Comparison of ENCODE assay signal across 1 cellular context in the genomic region with DNA sequence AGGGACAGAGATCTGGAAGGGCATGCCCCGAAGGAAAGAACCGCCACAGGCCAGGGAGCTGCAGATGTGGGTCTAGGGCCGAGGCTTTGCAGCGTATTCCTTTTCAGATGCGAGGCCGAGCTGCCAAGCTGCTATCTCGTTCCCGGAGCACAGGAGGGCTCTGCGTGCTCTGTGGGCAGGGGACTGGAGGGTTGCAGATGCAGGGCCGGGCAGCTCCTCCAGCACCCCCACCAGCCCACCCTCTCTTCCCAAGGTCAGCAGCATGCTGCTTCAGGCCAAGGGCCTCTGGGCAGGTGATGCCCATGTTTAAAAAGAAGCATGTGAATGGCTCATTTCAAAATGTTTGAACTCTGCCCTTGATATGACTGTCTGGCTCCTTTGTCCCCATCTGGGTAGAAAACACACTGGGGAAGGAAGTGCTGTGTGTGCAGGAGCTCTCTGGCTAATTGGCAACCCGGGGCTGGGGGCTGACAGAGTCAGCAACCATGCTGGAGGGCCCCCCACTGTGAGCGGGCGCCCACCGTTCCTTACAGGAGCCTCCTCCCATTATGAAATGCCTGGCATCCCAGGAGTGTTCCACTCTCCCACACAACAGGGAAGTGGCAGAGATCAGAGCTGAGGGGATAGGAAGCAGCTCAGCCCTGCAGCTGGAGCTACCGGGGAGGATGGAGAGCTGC.
TF ChIP-seq lines count a peak whose summit lies in the region.

No MANE protein-coding gene starts in this region.

TF ChIP-seq in H1, 55 proteins besides CTCF, POLR2A, EP300 and RAD21:
- no peak for TF ChIP-seq BRCA1 (IDR thresholded peaks at IDR 0.05; ENCODE audit: low read depth, low read length)
- TF ChIP-seq CHD1 (IDR thresholded peaks at IDR 0.05; ENCODE audit: low read depth, low read length): no peak
- TF ChIP-seq RNF2 (IDR thresholded peaks at IDR 0.05; ENCODE audit: borderline replicate concordance, low read depth, low read length, missing control alignments, poor library complexity, severe bottlenecking): no peak
- TF ChIP-seq, protein P1, sequence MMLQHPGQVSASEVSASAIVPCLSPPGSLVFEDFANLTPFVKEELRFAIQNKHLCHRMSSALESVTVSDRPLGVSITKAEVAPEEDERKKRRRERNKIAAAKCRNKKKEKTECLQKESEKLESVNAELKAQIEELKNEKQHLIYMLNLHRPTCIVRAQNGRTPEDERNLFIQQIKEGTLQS (IDR thresholded peaks at IDR 0.05; ENCODE audit: insufficient read depth, low read depth, low read length): no peak
- TF ChIP-seq BCL11A (IDR thresholded peaks at IDR 0.05; ENCODE audit: low read depth in 2 of 2, low read length in 2 of 2): no peak
- TF ChIP-seq SP4 (IDR thresholded peaks at IDR 0.05; ENCODE audit: low read length): no peak
- no peak for TF ChIP-seq CBX8 (IDR thresholded peaks at IDR 0.05; ENCODE audit: borderline replicate concordance, low read depth, low read length)
- no peak for TF ChIP-seq BACH1 (IDR thresholded peaks at IDR 0.05; ENCODE audit: low read length)
- no peak for TF ChIP-seq SIN3A (conservative IDR thresholded peaks at IDR 0.05 in 1 of 2, IDR thresholded peaks at IDR 0.05 in 1 of 2; ENCODE audit: low read depth in 1 of 2, low read length in 2 of 2)
- TF ChIP-seq GABPA (IDR thresholded peaks at IDR 0.05; ENCODE audit: borderline replicate concordance, insufficient read depth, low read length): no peak
